ENCODE assay signal across 19 cellular contexts in genomic region chr9:18256574-18256973, GRCh38.
DNase-seq lines count a peak whose midpoint lies in the region; TF ChIP-seq lines count a peak whose summit lies in the region.
"Had no signal": no experiment of that assay in that cellular context is flagged by ENCODE, and none has a peak within 500 bp of the region (broad histone marks: within the 10 kb centered on the region; RNA-seq: fewer than 3 reads in every experiment).

No MANE protein-coding gene starts in this region.

- H3K4me1 ChIP-seq in mesendoderm (ENCODE audit: control insufficient read depth, low read depth, low read length) (peaks cover 2% of the 10 kb centered on the region), uterus (peaks cover 0 to 7% of the 10 kb centered on the region in 2 donors)
- H3K4me1 ChIP-seq: esophagus squamous epithelium had no signal

- no peak overlapping the region for H3K4ac ChIP-seq in mesendoderm (ENCODE audit: low read depth, low read length)

- H3K9ac ChIP-seq in mesendoderm (ENCODE audit: low read length): no peak overlapping the region

- no peak overlapping the region for H2AK5ac ChIP-seq in mesendoderm (ENCODE audit: low read length)

- no CpG with 5 or more reads among the region's 3 CpGs for WGBS in mesendoderm (ENCODE audit: extremely low coverage, insufficient coverage, low lambda C conversion rate)

- H3K4me3 ChIP-seq in mesendoderm (ENCODE audit: low read length) (no peak overlapping the region), uterus (no peak overlapping the region)
- H3K4me3 ChIP-seq: esophagus squamous epithelium, lung had no signal

- no peak overlapping the region for H4K8ac ChIP-seq in mesendoderm (ENCODE audit: low read depth, low read length)

- TF ChIP-seq POLR2A in uterus (IDR thresholded peaks at IDR 0.05): no peak

- H3K56ac ChIP-seq in mesendoderm (ENCODE audit: low read length): no peak overlapping the region

- H2BK120ac ChIP-seq in mesendoderm (ENCODE audit: low read depth, low read length): no peak overlapping the region

- TF ChIP-seq CTCF in uterus (IDR thresholded peaks at IDR 0.05): no peak

- no peak overlapping the region for H2BK15ac ChIP-seq in mesendoderm (replicated peaks; ENCODE audit: low read depth)

- intact Hi-C loops in uterus (cut with DNase I; ENCODE audit: low total_unique reads): loop anchor here (10.0 kb wide), 2 partner anchors 188 to 758 kb away; no protein-coding TSS in a partner anchor

- no peaks in the 10 kb centered on the region for H3K36me3 ChIP-seq in mesendoderm (ENCODE audit: control insufficient read depth, insufficient read depth, low read length)
- no peaks in the 10 kb centered on the region for H3K36me3 ChIP-seq in uterus
- H3K36me3 ChIP-seq: esophagus squamous epithelium had no signal

- H3K27ac ChIP-seq in mesendoderm (ENCODE audit: low read depth, low read length) (no peak overlapping the region), uterus (no peak overlapping the region)
- H3K27ac ChIP-seq: 22Rv1, esophagus squamous epithelium had no signal

- H4K5ac ChIP-seq in mesendoderm (ENCODE audit: low read length): no peak overlapping the region

- no peak overlapping the region for H3K4me2 ChIP-seq in mesendoderm (ENCODE audit: low read length)

- no peak overlapping the region for H3K23ac ChIP-seq in mesendoderm (ENCODE audit: low read length)

- H3K79me1 ChIP-seq in mesendoderm (ENCODE audit: low read length): no peaks in the 10 kb centered on the region

- DNase-seq in DMS53 (lab: John Stamatoyannopoulos, UW) (peak; percentile 51), DMS53 treated with DMSO at 0.1 percent for 48 hours (lab: John Stamatoyannopoulos, UW; ENCODE audit: unreplicated experiment) (no peak), NCI-H1092 (lab: John Stamatoyannopoulos, UW) (peak; percentile 14), dermis blood vessel endothelial cell (peak; percentile 39), mesendoderm (peak; percentile 50), H4 (ENCODE audit: low spot score) (no peak), uterus (no peak)
- no peak for DNase-seq in activated effector memory CD4-positive, alpha-beta T cell treated with Interleukin-2 at 50 U/mL for 16 hours
- DNase-seq: activated T-cell treated with anti-CD3 and anti-CD28 coated beads, Interleukin-2, amount 50 U/mL, for 48 hours; amygdala; CD8-positive, alpha-beta memory T cell; esophagus squamous epithelium; HCEC 1CT; KBM-7; NCI-H187; stimulated activated naive CD4-positive, alpha-beta T cell; T-helper 9 cell had no signal

- H3K18ac ChIP-seq in mesendoderm (ENCODE audit: low read length): no peak overlapping the region

- H3K27me3 ChIP-seq in mesendoderm (ENCODE audit: insufficient read depth, low read length, poor library complexity) (no peaks in the 10 kb centered on the region), uterus (no peaks in the 10 kb centered on the region)
- H3K27me3 ChIP-seq: esophagus squamous epithelium had no signal

- no peaks in the 10 kb centered on the region for H3K9me3 ChIP-seq in uterus
- H3K9me3 ChIP-seq: esophagus squamous epithelium had no signal

- no peaks in the 10 kb centered on the region for H3K79me2 ChIP-seq in mesendoderm (ENCODE audit: control insufficient read depth, insufficient read depth, low read length)

- H2BK5ac ChIP-seq in mesendoderm (ENCODE audit: low read length): no peak overlapping the region

Comparison
In these comparisons a context has a peak if more than half of its experiments do, and no peak if none do; other contexts are left out.
1. DNase-seq: peak in DMS53 (single experiment), NCI-H1092 (single experiment), dermis blood vessel endothelial cell (single experiment) and mesendoderm (single experiment); none in DMS53 treated with DMSO at 0.1 percent for 48 hours (single experiment), activated effector memory CD4-positive, alpha-beta T cell treated with Interleukin-2 at 50 U/mL for 16 hours (single experiment), H4 (single experiment) and uterus (0 of 2).